In genomic region chr2:190973726-190974628, GRCh38 we compare ENCODE assay signal across 14 cellular contexts. TPM values are rescaled to one million over a fixed set of nuclear protein-coding genes. Genes with fewer than 3 reads are reported as not detected.
A peak's percentile ranks its signal among the peaks of the same experiment; 100 is the strongest.
DNase-seq lines count a peak whose midpoint lies in the region; ATAC-seq, FAIRE-seq and TF ChIP-seq lines count a peak whose summit lies in the region.
"Had no signal": no experiment of that assay in that cellular context is flagged by ENCODE, and none has a peak within 500 bp of the region (broad histone marks: within the 10 kb centered on the region; RNA-seq: fewer than 3 reads in every experiment).

No MANE protein-coding gene starts in this region.

- in situ Hi-C loops in K562 (cut with MboI) = no loop called here

- intact Hi-C loops in K562 (cut with micrococcal nuclease) (no loop called here), body of pancreas (cut with DNase I) (no loop called here)

- no peak overlapping the region for H3K4me2 ChIP-seq in K562 (ENCODE audit: insufficient read depth, low read length)

- WGBS in K562 (ENCODE audit: insufficient coverage, low coverage, missing lambda C conversion rate) = 86% methylated on average over 9 of the region's 11 CpGs
- WGBS in body of pancreas, 2 donors = 83 to 87% methylated on average over 11 of the region's 11 CpGs

- no peaks in the 10 kb centered on the region for H3K27me3 Mint-ChIP-seq in activated T-cell treated with anti-CD3 and anti-CD28 coated beads, Interleukin-2, amount 50 U/mL, for 24 hours
- no peaks in the 10 kb centered on the region for H3K27me3 Mint-ChIP-seq in IgD-negative memory B cell
- H3K27me3 Mint-ChIP-seq in effector memory CD8-positive, alpha-beta T cell = no peaks in the 10 kb centered on the region

- TF ChIP-seq RAD21 in K562 (CRISPR knock-in tag; conservative IDR thresholded peaks at IDR 0.05 in 1 of 2, IDR thresholded peaks at IDR 0.05 in 1 of 2) = no peak

- no peak for DNase-seq in activated T-cell treated with anti-CD3 and anti-CD28 coated beads, Interleukin-2, amount 50 U/mL, for 24 hours
- no peak for DNase-seq in activated T-cell treated with anti-CD3 and anti-CD28 coated beads for 4 hours
- DNase-seq in K562 (ENCODE audit: extremely low read depth in 1 of 4, low spot score in 3 of 4) = no peak
- no peak for DNase-seq in omental fat pad (ENCODE audit: low spot score)
- no peak for DNase-seq in body of pancreas
- DNase-seq in effector memory CD8-positive, alpha-beta T cell = no peak
- no peak for DNase-seq in T-helper 9 cell
- DNase-seq: DMS53, midbrain, NCI-H2171, PC-3, uterus had no signal

- no peak overlapping the region for H3K4me3 Mint-ChIP-seq in activated T-cell treated with anti-CD3 and anti-CD28 coated beads, Interleukin-2, amount 50 U/mL, for 24 hours
- H3K4me3 Mint-ChIP-seq in IgD-negative memory B cell = no peak overlapping the region
- H3K4me3 Mint-ChIP-seq in effector memory CD8-positive, alpha-beta T cell = no peak overlapping the region

- no peaks in the 10 kb centered on the region for H3K9me3 ChIP-seq in K562 (replicated peaks; ENCODE audit: control insufficient read depth, insufficient read depth, low read depth, low read length)
- H3K9me3 ChIP-seq in body of pancreas = no peaks in the 10 kb centered on the region
- H3K9me3 ChIP-seq: uterus had no signal

- H3K4me1 Mint-ChIP-seq in activated T-cell treated with anti-CD3 and anti-CD28 coated beads, Interleukin-2, amount 50 U/mL, for 24 hours (ENCODE audit: low read depth) = peaks cover 57% of the 10 kb centered on the region
- no peaks in the 10 kb centered on the region for H3K4me1 Mint-ChIP-seq in IgD-negative memory B cell
- H3K4me1 Mint-ChIP-seq in effector memory CD8-positive, alpha-beta T cell (ENCODE audit: low read depth in 2 of 2) = peaks cover 1 to 6% of the 10 kb centered on the region in 2 donors

- no peak overlapping the region for H3K4me3 ChIP-seq in K562
- no peak overlapping the region for H3K4me3 ChIP-seq in body of pancreas
- H3K4me3 ChIP-seq: dorsolateral prefrontal cortex, uterus had no signal

- H3K27ac ChIP-seq in K562 (ENCODE audit: extremely low read depth, low read depth, low read length) (no peak overlapping the region), body of pancreas (no peak overlapping the region)
- H3K27ac ChIP-seq: uterus had no signal

- no peak for FAIRE-seq in K562 (lab: Jason Lieb, UNC)

- H3K27me3 ChIP-seq in K562 (ENCODE audit: control insufficient read depth in 2 of 2, insufficient read depth in 2 of 2, low read length in 2 of 2) (no peaks in the 10 kb centered on the region), body of pancreas (no peaks in the 10 kb centered on the region)
- H3K27me3 ChIP-seq: dorsolateral prefrontal cortex, uterus had no signal

- TF ChIP-seq CTCF in K562 (IDR thresholded peaks at IDR 0.05 in 2 of 3, conservative IDR thresholded peaks at IDR 0.05 in 1 of 3; ENCODE audit: insufficient read depth in 2 of 3, low read depth in 1 of 3, low read length in 3 of 3) (no peak), omental fat pad (IDR thresholded peaks at IDR 0.05) (no peak), body of pancreas (IDR thresholded peaks at IDR 0.05) (no peak)

- no peaks in the 10 kb centered on the region for H3K9me3 Mint-ChIP-seq in activated T-cell treated with anti-CD3 and anti-CD28 coated beads, Interleukin-2, amount 50 U/mL, for 24 hours
- no peaks in the 10 kb centered on the region for H3K9me3 Mint-ChIP-seq in IgD-negative memory B cell
- no peaks in the 10 kb centered on the region for H3K9me3 Mint-ChIP-seq in effector memory CD8-positive, alpha-beta T cell

- BruUV-seq in K562 (replicated peaks; lab: Mats Ljungman, UMichigan) = no TSS peak

- CTCF ChIA-PET in K562 (lab: Yijun Ruan, JAX; ENCODE audit: low intra/inter-chr PET ratio) = no interaction called here

- H3K4me1 ChIP-seq in K562 (replicated peaks in 1 of 2; ENCODE audit: control insufficient read depth in 2 of 2, insufficient read depth in 2 of 2, low read length in 2 of 2) (no peaks in the 10 kb centered on the region), body of pancreas (no peaks in the 10 kb centered on the region)
- H3K4me1 ChIP-seq: uterus had no signal

- H4K20me1 ChIP-seq in K562 (replicated peaks; ENCODE audit: control insufficient read depth, insufficient read depth, low read length) = no peaks in the 10 kb centered on the region

- POLR2A ChIA-PET in K562 (lab: Yijun Ruan, JAX) = interaction anchor here (0.7 to 1.1 kb wide), 2 partner anchors 27 to 118 kb away, joined by 3 to 4 read pairs; no protein-coding TSS in a partner anchor

- H3K9ac ChIP-seq in K562 (ENCODE audit: insufficient read depth in 1 of 2, low read depth in 2 of 2, low read length in 2 of 2) = no peak overlapping the region

- H3K27ac Mint-ChIP-seq in activated T-cell treated with anti-CD3 and anti-CD28 coated beads, Interleukin-2, amount 50 U/mL, for 24 hours = peak overlapping the region; percentile 77
- H3K27ac Mint-ChIP-seq in IgD-negative memory B cell = peak overlapping the region in 2 of 3 donors; percentile 17 to 82
- peak overlapping the region in 1 of 2 donors; percentile 83 for H3K27ac Mint-ChIP-seq in effector memory CD8-positive, alpha-beta T cell

- peaks cover 98% of the 10 kb centered on the region for H3K36me3 Mint-ChIP-seq in activated T-cell treated with anti-CD3 and anti-CD28 coated beads, Interleukin-2, amount 50 U/mL, for 24 hours (ENCODE audit: low read depth)
- peaks cover 6% of the 10 kb centered on the region for H3K36me3 Mint-ChIP-seq in IgD-negative memory B cell
- peaks cover 96% of the 10 kb centered on the region for H3K36me3 Mint-ChIP-seq in effector memory CD8-positive, alpha-beta T cell (ENCODE audit: insufficient read depth)

- no peak for TF ChIP-seq EP300 in K562 (IDR thresholded peaks at IDR 0.05; ENCODE audit: low read length)

- TF ChIP-seq POLR2A in K562 (conservative IDR thresholded peaks at IDR 0.05) = no peak
- no peak for TF ChIP-seq POLR2A in body of pancreas (IDR thresholded peaks at IDR 0.05)

- H3K9me1 ChIP-seq in K562 (ENCODE audit: control insufficient read depth, insufficient read depth, low read length) = no peaks in the 10 kb centered on the region

- no peak overlapping the region for H2AFZ ChIP-seq in K562 (ENCODE audit: low read depth, low read length)

- no peak for ATAC-seq in K562
- peak; percentile 33 for ATAC-seq in omental fat pad (ENCODE audit: low FRiP score)
- no peak for ATAC-seq in body of pancreas
- ATAC-seq in effector memory CD8-positive, alpha-beta T cell (replicated peaks) = no peak
- ATAC-seq: PC-3 had no signal

- peaks cover 89% of the 10 kb centered on the region; the same call in 2 of the 3 replicates for H3K36me3 ChIP-seq in K562 (ENCODE audit: control insufficient read depth, insufficient read depth, low read length)
- peaks cover 0 to 52% of the 10 kb centered on the region in 2 donors for H3K36me3 ChIP-seq in body of pancreas (replicated peaks in 1 of 2; ENCODE audit: insufficient read depth in 1 of 2, low read depth in 2 of 2)
- H3K36me3 ChIP-seq: uterus had no signal

- H3K79me2 ChIP-seq in K562 (ENCODE audit: control insufficient read depth, insufficient read depth, low read length) = no peaks in the 10 kb centered on the region

TF ChIP-seq in K562, 482 proteins besides CTCF, POLR2A, EP300 and RAD21:
- TF ChIP-seq PRPF4 (IDR thresholded peaks at IDR 0.05; ENCODE audit: insufficient read depth, low read depth, low read length, poor library complexity, severe bottlenecking) = no peak
- TF ChIP-seq ZNF316 (IDR thresholded peaks at IDR 0.05) = peak; percentile 45; the same call in 1 of the 2 replicates
- peak; percentile 17; the same call in 1 of the 2 replicates for TF ChIP-seq C11orf30 (IDR thresholded peaks at IDR 0.05; ENCODE audit: low read depth)
- TF ChIP-seq NONO (IDR thresholded peaks at IDR 0.05; ENCODE audit: low read depth in 2 of 2, low read length in 1 of 2) = no peak
TF ChIP-seq in K562: peak in this region for 2.

RNA-seq across cellular contexts. Expression of gene STAT1, which starts 40.0 kb away (rescaled TPM):
- polyA plus RNA-seq in IgD-negative memory B cell = 73.8 TPM
- total RNA-seq in K562 (2011; cell fraction: chromatin; rRNA removed; ENCODE audit: low replicate concordance) = 23.7 and 38.9 TPM in 2 replicates
- 18.3 TPM in 2 replicates for total RNA-seq in K562 (2011; cell fraction: nucleolus; rRNA removed)
- 21.9 and 25.7 TPM in 2 replicates for total RNA-seq in K562 (2011; cell fraction: nucleoplasm; rRNA removed)
- total RNA-seq in K562 (2014; rRNA removed) = 19.3 and 25.5 TPM in 2 replicates
- total RNA-seq in K562 (2014; rRNA removed; fragmentation: Illumina TruSeq; extraction: Trizol) = 26.8 and 29.8 TPM in 2 replicates
- 32.2 and 33.4 TPM in 2 replicates for total RNA-seq in K562 (2015; rRNA removed; fragmentation: Illumina TruSeq; extraction: Trizol)
- total RNA-seq in K562 (2021) = 31.8 and 34.4 TPM in 2 replicates
- 21.1 and 28.1 TPM in 2 replicates for polyA plus RNA-seq in K562 (2011; rRNA removed)
- 13.5 and 14.5 TPM in 2 replicates for polyA plus RNA-seq in K562 (2011; cell fraction: cytosol; rRNA removed)
- 22.4 and 26.8 TPM in 2 replicates for polyA plus RNA-seq in K562 (2011; cell fraction: nucleus; rRNA removed)
- polyA plus RNA-seq in K562 (2012) = 24.5 and 30.2 TPM in 2 replicates
- 26.3 and 31.0 TPM in 2 replicates for polyA plus RNA-seq in K562 (2014; fragmentation: Illumina TruSeq; extraction: Trizol)
- 1 to 10 TPM; 8.7 to 8.8 TPM for polyA plus RNA-seq in K562 (2014; fragmentation: Nextera tagmentation; extraction: Ambion mirVana)
- 20.8 and 24.4 TPM in 2 replicates for polyA plus RNA-seq in K562 (2014; rRNA removed)
- polyA minus RNA-seq in K562 (2011; rRNA and poly(A)+ RNA removed) = 37.2 and 48.2 TPM in 2 replicates
- polyA minus RNA-seq in K562 (2011; cell fraction: cytosol; rRNA and poly(A)+ RNA removed) = 15.6 and 40.9 TPM in 2 replicates
- polyA minus RNA-seq in K562 (2011; cell fraction: nucleus; rRNA and poly(A)+ RNA removed) = 27.1 and 29.4 TPM in 2 replicates
- total RNA-seq in omental fat pad = 100 to 1,000 TPM in 2 of 4 donors, 10 to 100 TPM in 2; 63.5 to 161 (median 95.1) TPM
- total RNA-seq in body of pancreas = 10 to 100 TPM; 30.1 to 56.4 TPM
